ENCODE assay signal across 7 cellular contexts in genomic region chr3:187742351-187743171, GRCh38. TPM values are rescaled to one million over a fixed set of nuclear protein-coding genes. Genes with fewer than 3 reads are reported as not detected.
DNase-seq lines count a peak whose midpoint lies in the region; ATAC-seq, FAIRE-seq and TF ChIP-seq lines count a peak whose summit lies in the region.

No MANE protein-coding gene starts in this region.

- no peaks in the 10 kb centered on the region for H3K9me3 Mint-ChIP-seq in naive B cell

- H2BK12ac ChIP-seq in H1 (ENCODE audit: low read depth, low read length) = no peak overlapping the region

- H3K9ac ChIP-seq in H1 (replicated peaks in 1 of 4; ENCODE audit: extremely low read depth in 1 of 4, low read depth in 3 of 4, low read length in 3 of 4) = no peak overlapping the region

- no peak overlapping the region for H2BK15ac ChIP-seq in H1 (ENCODE audit: low read length)

- TF ChIP-seq RAD21 in H1 (IDR thresholded peaks at IDR 0.05 in 1 of 2, conservative IDR thresholded peaks at IDR 0.05 in 1 of 2; ENCODE audit: low read depth in 2 of 2, low read length in 2 of 2) = no peak

- H3K4ac ChIP-seq in H1 (replicated peaks; ENCODE audit: insufficient read length, low read depth, low read length) = no peak overlapping the region

- no peak overlapping the region for H2BK120ac ChIP-seq in H1 (replicated peaks; ENCODE audit: low read depth, low read length)

- H3K14ac ChIP-seq in H1 (ENCODE audit: insufficient read length) = no peak overlapping the region

- H2BK20ac ChIP-seq in H1 (ENCODE audit: low read length) = no peak overlapping the region

- no peak for TF ChIP-seq CTCF in H1 (IDR thresholded peaks at IDR 0.05; ENCODE audit: control extremely low read depth in 1 of 3, insufficient read depth in 1 of 3, low read depth in 1 of 3, low read length in 3 of 3)

- H2AFZ ChIP-seq in H1 (ENCODE audit: low read length) = no peak overlapping the region

- POLR2A ChIA-PET in H1 (lab: Charles Lee; ENCODE audit: partially characterized antibody) = no interaction called here

- no peak overlapping the region for H3K27ac ChIP-seq in H1 (ENCODE audit: low read depth, low read length)

- FAIRE-seq in H1 (lab: Jason Lieb, UNC) = no peak

- H3K56ac ChIP-seq in H1 (replicated peaks; ENCODE audit: insufficient read length, low read depth, low read length) = no peak overlapping the region

- no peak for TF ChIP-seq EP300 in H1 (IDR thresholded peaks at IDR 0.05; ENCODE audit: borderline replicate concordance in 1 of 2, low read depth in 2 of 2, low read length in 2 of 2)

- 73% methylated on average over 13 of the region's 13 CpGs; no CpG with 5 or more reads in 1 of the 2 experiments for WGBS in H1 (ENCODE audit: extremely low coverage in 1 of 2, insufficient coverage in 1 of 2, insufficient read length in 1 of 2, insufficient replicate concordance in 2 of 2, low coverage in 1 of 2, low lambda C conversion rate in 2 of 2, missing lambda C conversion rate in 1 of 2), 2 experiments

- peaks cover 0 to 16% (median 8%) of the 10 kb centered on the region in 4 experiments; a peak in 5 of 7 replicates for H3K4me1 ChIP-seq in H1 (replicated peaks in 1 of 4; ENCODE audit: control insufficient read depth in 3 of 4, insufficient read depth in 4 of 4, low read length in 3 of 4)

- H3K79me2 ChIP-seq in H1 (ENCODE audit: control insufficient read depth in 1 of 2, insufficient read depth in 2 of 2, low read length in 2 of 2) = peaks cover 0 to 12% of the 10 kb centered on the region in 2 experiments; a peak in 1 of 4 replicates

- no peaks in the 10 kb centered on the region for H3K36me3 Mint-ChIP-seq in naive B cell

- H3K23me2 ChIP-seq in H1 (ENCODE audit: low read depth, low read length) = peaks cover 31% of the 10 kb centered on the region

- peak overlapping the region; percentile 32 to 90; a peak in 2 of 4 replicates for H3K4me2 ChIP-seq in H1 (ENCODE audit: insufficient read depth in 1 of 2, low read depth in 2 of 2, low read length in 2 of 2)

- no peak for TF ChIP-seq POLR2A in H1 (IDR thresholded peaks at IDR 0.05; ENCODE audit: control extremely low read depth in 1 of 2, low read depth in 2 of 2, low read length in 2 of 2)

- no peak for ATAC-seq in SK-N-SH treated with all-trans-retinoic acid at 6 μM for 48 hours
- ATAC-seq in naive B cell (ENCODE audit: low read depth in 2 of 2) = no peak

- peaks cover 0 to 10% (median 5%) of the 10 kb centered on the region in 4 experiments; a peak in 3 of 7 replicates for H3K27me3 ChIP-seq in H1 (replicated peaks in 1 of 4; ENCODE audit: control insufficient read depth in 3 of 4, extremely low read depth in 1 of 4, insufficient read depth in 3 of 4, low read length in 3 of 4)

- H2AK5ac ChIP-seq in H1 (ENCODE audit: low read depth, low read length) = no peak overlapping the region

- H2BK5ac ChIP-seq in H1 (ENCODE audit: low read depth, low read length) = no peak overlapping the region

- H4K20me1 ChIP-seq in H1 (replicated peaks in 1 of 2; ENCODE audit: control insufficient read depth in 1 of 2, insufficient read depth in 2 of 2, low read length in 2 of 2) = no peaks in the 10 kb centered on the region

- no peak overlapping the region for H3K18ac ChIP-seq in H1 (ENCODE audit: extremely low read depth, low read length)

- peak overlapping the region; percentile 94 to 100 (median 99) for H3K4me3 Mint-ChIP-seq in naive B cell

- H3K36me3 ChIP-seq in H1 (ENCODE audit: control insufficient read depth in 2 of 4, insufficient read depth in 4 of 4, low read length in 3 of 4) = no peaks in the 10 kb centered on the region

- no peaks in the 10 kb centered on the region for H3K79me1 ChIP-seq in H1 (ENCODE audit: low read depth, low read length)

- no peak overlapping the region for H4K5ac ChIP-seq in H1 (ENCODE audit: insufficient read length, low read depth, low read length)

- H4K91ac ChIP-seq in H1 (replicated peaks; ENCODE audit: insufficient read length, low read length) = no peak overlapping the region

- H3K4me3 ChIP-seq in H1 (ENCODE audit: extremely low read depth in 1 of 4, insufficient read depth in 2 of 4, low read depth in 3 of 4, low read length in 4 of 4) = peak overlapping the region in 1 of 4 experiments; percentile 88; a peak in 3 of 8 replicates

- H3K27me3 Mint-ChIP-seq in naive B cell = no peaks in the 10 kb centered on the region

- peaks cover 57 to 68% (median 61%) of the 10 kb centered on the region in 3 donors for H3K4me1 Mint-ChIP-seq in naive B cell

- CTCF ChIA-PET in H1 (lab: Charles Lee; ENCODE audit: partially characterized antibody) = interaction anchor here (0.6 to 1.9 kb wide), 20 partner anchors 9 to 1212 kb away, joined by 3 to 12 read pairs (median 3); no protein-coding TSS in a partner anchor

- no peak overlapping the region for H4K8ac ChIP-seq in H1 (ENCODE audit: extremely low read depth, insufficient read depth, low read length)

- H3K27ac Mint-ChIP-seq in naive B cell = peak overlapping the region; percentile 87 to 99 (median 94)

- no peak overlapping the region for H3K23ac ChIP-seq in H1 (ENCODE audit: insufficient read length)

- no peaks in the 10 kb centered on the region for H3K9me3 ChIP-seq in H1 (ENCODE audit: insufficient read depth in 2 of 2, low read depth in 1 of 2, low read length in 1 of 2)

- DNase-seq in HT-29 (ENCODE audit: low spot score) = peak; percentile 68
- no peak for DNase-seq in H1 (ENCODE audit: low read depth in 1 of 2, low spot score in 2 of 2)
- DNase-seq in naive B cell = peak; percentile 28
- DNase-seq in AG08395 (ENCODE audit: low spot score) = no peak
- no peak for DNase-seq in NCI-H526 (lab: John Stamatoyannopoulos, UW)
- DNase-seq in NK-92 (lab: John Stamatoyannopoulos, UW; ENCODE audit: unreplicated experiment) = no peak

TF ChIP-seq in SK-N-SH treated with all-trans-retinoic acid at 6 μM for 48 hours, 23 proteins besides CTCF, POLR2A, EP300 and RAD21:
- TF ChIP-seq CSDC2 (CRISPR knock-in tag; IDR thresholded peaks at IDR 0.05) (0 out of 2 replicates have a peak, but pooled peaks have one; percentile 19), ZNF8 (CRISPR knock-in tag; IDR thresholded peaks at IDR 0.05) (no peak), ISL1 (CRISPR knock-in tag; IDR thresholded peaks at IDR 0.05) (no peak)

TF ChIP-seq in H1, 55 proteins besides CTCF, POLR2A, EP300 and RAD21:
- no peak for TF ChIP-seq TEAD4 (IDR thresholded peaks at IDR 0.05; ENCODE audit: low read depth, low read length)
- TF ChIP-seq ZNF274 (IDR thresholded peaks at IDR 0.05; ENCODE audit: borderline replicate concordance, extremely low read depth, low read length) = no peak
- TF ChIP-seq JUND (IDR thresholded peaks at IDR 0.05; ENCODE audit: low read length) = no peak
- TF ChIP-seq NRF1 (IDR thresholded peaks at IDR 0.05; ENCODE audit: low read depth, low read length) = no peak
- TF ChIP-seq YY1 (IDR thresholded peaks at IDR 0.05; ENCODE audit: low read depth, low read length) = no peak
- TF ChIP-seq RBBP5 (IDR thresholded peaks at IDR 0.05; ENCODE audit: borderline replicate concordance, low read depth, low read length) = no peak
- TF ChIP-seq RFX5 (IDR thresholded peaks at IDR 0.05; ENCODE audit: borderline replicate concordance, low read depth, low read length) = no peak
- no peak for TF ChIP-seq EGR1 (IDR thresholded peaks at IDR 0.05; ENCODE audit: borderline replicate concordance, low read depth, low read length)
- TF ChIP-seq CREB1 (IDR thresholded peaks at IDR 0.05) = no peak
- TF ChIP-seq CHD1 (IDR thresholded peaks at IDR 0.05; ENCODE audit: low read depth, low read length) = no peak
- TF ChIP-seq HDAC2 (IDR thresholded peaks at IDR 0.05; ENCODE audit: borderline replicate concordance in 1 of 2, low read depth in 2 of 2, low read length in 2 of 2) = no peak
TF ChIP-seq in H1: peak in this region for 0.

RNA-seq across cellular contexts. Expression of gene BCL6, which starts 2.7 kb away (rescaled TPM):
- total RNA-seq in HT-29 (2014; rRNA removed; shearing (Covaris generic)) = 11.8 and 12.0 TPM in 2 replicates
- total RNA-seq in H1 (2021; fragmentation: NEBNext Ultra II Directional; extraction: Animal tissue kit (Norgen Biotek cat#: 25700)) = 8.7 and 10.4 TPM in 2 replicates
- polyA plus RNA-seq in H1 (2011; rRNA removed) = 5.7 and 9.4 TPM in 2 replicates
- polyA plus RNA-seq in H1 (2011; cell fraction: cytosol; rRNA removed) = 8.0 TPM
- polyA plus RNA-seq in H1 (2011; cell fraction: nucleus; rRNA removed) = 29.9 TPM
- polyA plus RNA-seq in H1 (2012, experiment 1 of 2) = 11.7 to 15.2 TPM (median 14.1 TPM) in 4 replicates
- 2.8 TPM for polyA plus RNA-seq in H1 (2012, experiment 2 of 2)
- polyA plus RNA-seq in H1 (2013, experiment 1 of 2) = 4.0 TPM
- polyA plus RNA-seq in H1 (2013, experiment 2 of 2) = 3.6 TPM
- polyA minus RNA-seq in H1 (2011; rRNA and poly(A)+ RNA removed) = 5.8 and 12.6 TPM in 2 replicates
- 7.0 TPM for polyA minus RNA-seq in H1 (2011; cell fraction: cytosol; rRNA and poly(A)+ RNA removed)
- 10.8 TPM for polyA minus RNA-seq in H1 (2011; cell fraction: nucleus; rRNA and poly(A)+ RNA removed)
- 10 to 100 TPM; 20.7 to 39.3 (median 31.9) TPM for polyA plus RNA-seq in naive B cell (ENCODE audit: low read depth in 6 of 6)

RNA-seq across cellular contexts. Expression of gene RTP2, which starts 40.2 kb away (rescaled TPM):
- not detected in 2 replicates for total RNA-seq in HT-29 (2014; rRNA removed; shearing (Covaris generic))
- total RNA-seq in H1 (2021; fragmentation: NEBNext Ultra II Directional; extraction: Animal tissue kit (Norgen Biotek cat#: 25700)) = not detected in 2 replicates
- polyA plus RNA-seq in H1 (2011; rRNA removed) (not detected in 2 replicates), naive B cell (ENCODE audit: low read depth in 6 of 6) (not detected)
- not detected for polyA plus RNA-seq in H1 (2011; cell fraction: cytosol; rRNA removed)
- not detected for polyA plus RNA-seq in H1 (2011; cell fraction: nucleus; rRNA removed)
- polyA plus RNA-seq in H1 (2012, experiment 1 of 2) = not detected in 4 replicates
- polyA plus RNA-seq in H1 (2012, experiment 2 of 2) = not detected
- not detected for polyA plus RNA-seq in H1 (2013, experiment 1 of 2)
- not detected for polyA plus RNA-seq in H1 (2013, experiment 2 of 2)
- polyA minus RNA-seq in H1 (2011; rRNA and poly(A)+ RNA removed) = not detected in 2 replicates
- polyA minus RNA-seq in H1 (2011; cell fraction: cytosol; rRNA and poly(A)+ RNA removed) = not detected
- polyA minus RNA-seq in H1 (2011; cell fraction: nucleus; rRNA and poly(A)+ RNA removed) = not detected

Comparison
In these comparisons a context has a peak if more than half of its experiments do, and no peak if none do; other contexts are left out.
1. DNase-seq: peak in HT-29 (single experiment) and naive B cell (single experiment); none in H1 (0 of 2), AG08395 (single experiment), NCI-H526 (0 of 2) and NK-92 (single experiment).